Comparison of ENCODE assay signal across 8 cellular contexts in the genomic region with DNA sequence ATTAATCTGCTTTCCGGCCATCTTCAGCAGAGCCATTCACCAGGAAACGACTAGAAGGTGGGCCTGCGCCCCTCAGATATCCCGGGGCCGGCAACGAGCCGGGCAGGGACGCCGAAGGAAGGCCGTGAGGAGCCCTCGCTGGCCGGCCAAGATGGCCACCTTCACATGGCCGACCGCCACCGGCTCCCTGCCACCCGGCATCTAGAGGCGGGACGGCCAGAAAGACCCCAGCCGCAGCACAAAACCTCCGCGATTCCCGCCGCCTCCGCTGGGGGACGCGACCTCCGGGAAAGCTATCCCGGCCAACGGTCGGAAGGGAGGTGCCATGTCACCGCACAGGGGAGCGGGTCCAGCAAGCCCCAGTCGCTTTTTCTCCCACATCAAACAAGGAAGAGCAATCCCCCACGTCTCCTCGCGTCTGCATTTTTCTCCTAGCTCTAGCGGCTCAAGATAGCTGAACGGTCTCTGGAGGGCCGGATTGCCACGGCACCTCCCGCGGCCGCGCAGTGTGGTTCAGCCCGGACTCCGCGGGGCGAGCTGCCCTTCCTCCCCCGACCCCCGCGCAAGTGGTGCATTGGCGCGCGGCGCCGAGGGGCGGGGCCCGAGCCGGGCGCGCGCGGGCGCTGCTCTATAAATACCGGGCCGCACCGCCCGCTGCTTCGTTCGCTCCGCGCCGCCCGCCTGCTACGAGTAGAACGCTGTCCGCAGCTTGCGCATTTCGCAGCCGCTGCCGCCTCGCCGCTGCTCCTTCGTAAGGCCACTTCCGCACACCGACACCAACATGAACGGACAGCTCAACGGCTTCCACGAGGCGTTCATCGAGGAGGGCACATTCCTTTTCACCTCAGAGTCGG. TPM values are rescaled to one million over a fixed set of nuclear protein-coding genes. Genes with fewer than 3 reads are reported as not detected.
DNase-seq lines count a peak whose midpoint lies in the region; ATAC-seq lines count a peak whose summit lies in the region.

A gene (plus strand): TSS at position 662 of the 854 bp plus-strand sequence. CDS start 120 bp downstream, at position 782.

- peak within 1 kb of the TSS; percentile 92 to 99 for H3K4ac ChIP-seq in mesenchymal stem cell (ENCODE audit: low read depth in 1 of 2, low read length in 2 of 2)

- H2BK12ac ChIP-seq in mesenchymal stem cell (ENCODE audit: low read length in 2 of 2), result peak within 1 kb of the TSS; percentile 49 to 87

- peak within 1 kb of the TSS; percentile 99 for H3K9ac ChIP-seq in mesenchymal stem cell (ENCODE audit: low read length)

- peak within 1 kb of the TSS; percentile 92 for H4K91ac ChIP-seq in mesenchymal stem cell (ENCODE audit: low read length)

- H3K4me2 ChIP-seq in mesenchymal stem cell (ENCODE audit: low read length, poor library complexity, severe bottlenecking), result peak within 1 kb of the TSS; percentile 88

- DNase-seq in COLO668 (lab: John Stamatoyannopoulos, UW; ENCODE audit: unreplicated experiment), result peak; percentile 95
- peak; percentile 79 for DNase-seq in HS-5 (ENCODE audit: low read depth)
- DNase-seq in NK-92 (lab: John Stamatoyannopoulos, UW; ENCODE audit: unreplicated experiment), result peak; percentile 9
- DNase-seq in activated CD8-positive, alpha-beta memory T cell treated with anti-CD3 and anti-CD28 coated beads for 24 hours, result peak; percentile 98
- peak; percentile 78 for DNase-seq in effector CD8-positive, alpha-beta T cell (lab: John Stamatoyannopoulos, UW)
- DNase-seq in mesenchymal stem cell, result peak; percentile 95
- peak; percentile 87 for DNase-seq in stimulated activated CD8-positive, alpha-beta memory T cell treated with anti-CD3 and anti-CD28 coated beads, Interleukin-12 subunit alpha, Interleukin-12 subunit beta, amount 100 ng/mL, for 4 hours (ENCODE audit: low read depth)

- peak within 1 kb of the TSS in 1 of 2 experiments; percentile 96 for H3K14ac ChIP-seq in mesenchymal stem cell (ENCODE audit: low read length in 2 of 2)

- H2BK15ac ChIP-seq in mesenchymal stem cell (ENCODE audit: low read depth, poor library complexity, severe bottlenecking), result peak within 1 kb of the TSS; percentile 71

- peaks cover 2% of the 10 kb centered on the region for H3K79me1 ChIP-seq in mesenchymal stem cell (replicated peaks; ENCODE audit: low read length, poor library complexity, severe bottlenecking)

- peak; percentile 58 for ATAC-seq in GM19468 (IDR thresholded peaks at IDR 0.05; ENCODE audit: extremely low read depth, unreplicated experiment)

- H2BK120ac ChIP-seq in mesenchymal stem cell (ENCODE audit: low read depth, low read length), result peak within 1 kb of the TSS; percentile 77

- peak within 1 kb of the TSS; percentile 87 to 99 for H3K18ac ChIP-seq in mesenchymal stem cell (ENCODE audit: low read depth in 1 of 2, low read length in 2 of 2)

- peak within 1 kb of the TSS; percentile 84 for H2AK5ac ChIP-seq in mesenchymal stem cell (ENCODE audit: low read length, severe bottlenecking)

- H3K9me3 ChIP-seq in mesenchymal stem cell (ENCODE audit: control insufficient read depth, low read length), result no peaks in the 10 kb centered on the region

- H3K36me3 ChIP-seq in mesenchymal stem cell (ENCODE audit: control insufficient read depth in 1 of 2, insufficient read depth in 2 of 2, low read depth in 1 of 2, low read length in 2 of 2), result peaks cover 3 to 40% of the 10 kb centered on the region in 2 experiments

- H3K4me3 ChIP-seq in mesenchymal stem cell (ENCODE audit: insufficient read depth in 1 of 2, low read depth in 1 of 2, low read length in 2 of 2), result peak within 1 kb of the TSS; percentile 74 to 98

- H2BK5ac ChIP-seq in mesenchymal stem cell (ENCODE audit: low read depth, low read length, poor library complexity, severe bottlenecking), result peak within 1 kb of the TSS; percentile 99

- H3K27ac ChIP-seq in mesenchymal stem cell (ENCODE audit: low read length, poor library complexity, severe bottlenecking), result peak within 1 kb of the TSS; percentile 100

- no peaks in the 10 kb centered on the region for H3K27me3 ChIP-seq in mesenchymal stem cell (ENCODE audit: control insufficient read depth in 1 of 2, insufficient read depth in 1 of 2, low read length in 2 of 2)

- peak within 1 kb of the TSS; percentile 82 for H4K8ac ChIP-seq in mesenchymal stem cell (ENCODE audit: low read length)

- peak within 1 kb of the TSS; percentile 62 for H2AFZ ChIP-seq in mesenchymal stem cell (ENCODE audit: low read depth, low read length)

- WGBS in mesenchymal stem cell, result under 1% methylated on average over 85 of the region's 92 CpGs

- H3K23ac ChIP-seq in mesenchymal stem cell (ENCODE audit: low read length in 2 of 2), result peak within 1 kb of the TSS; percentile 66 to 67

- no peaks in the 10 kb centered on the region for H3K4me1 ChIP-seq in mesenchymal stem cell (ENCODE audit: control insufficient read depth, insufficient read depth, low read depth, low read length)

RNA-seq across cellular contexts. Expression of the gene that starts here (rescaled TPM):
- 181 TPM for polyA plus RNA-seq in mesenchymal stem cell (2013, experiment 1 of 2)
- 182 TPM for polyA plus RNA-seq in mesenchymal stem cell (2013, experiment 2 of 2)

Comparison
In these comparisons a context has a peak if more than half of its experiments do, and no peak if none do; other contexts are left out.
1. Peak in every context shown above with its lines: DNase-seq, ATAC-seq, H3K4me3 ChIP-seq and H3K27ac ChIP-seq.
2. DNase-seq: peak in every context shown above with its lines; median percentile 98 in activated CD8-positive, alpha-beta memory T cell treated with anti-CD3 and anti-CD28 coated beads for 24 hours; 95 in COLO668; 95 in mesenchymal stem cell; 87 in stimulated activated CD8-positive, alpha-beta memory T cell treated with anti-CD3 and anti-CD28 coated beads, Interleukin-12 subunit alpha, Interleukin-12 subunit beta, amount 100 ng/mL, for 4 hours; 79 in HS-5; 78 in effector CD8-positive, alpha-beta T cell; 9 in NK-92.